ENCODE assay signal across 25 cellular contexts in genomic region chr12:26761775-26762174, GRCh38.
DNase-seq lines count a peak whose midpoint lies in the region; ATAC-seq, FAIRE-seq and TF ChIP-seq lines count a peak whose summit lies in the region.
"Had no signal": no experiment of that assay in that cellular context is flagged by ENCODE, and none has a peak within 500 bp of the region (broad histone marks: within the 10 kb centered on the region; RNA-seq: fewer than 3 reads in every experiment).

No MANE protein-coding gene starts in this region.

- peak overlapping the region; percentile 75 for H3K27ac Mint-ChIP-seq in memory B cell
- H3K27ac Mint-ChIP-seq: CD14-positive monocyte; CD4-positive, CD25-positive, alpha-beta regulatory T cell had no signal

- no peak for ATAC-seq in HepG2
- no peak for ATAC-seq in right lobe of liver
- no peak for ATAC-seq in memory B cell (ENCODE audit: low read depth)
- ATAC-seq: GM12878 had no signal

- peaks cover 1 to 8% of the 10 kb centered on the region in 2 experiments; a peak in 3 of 5 replicates for H3K36me3 ChIP-seq in HepG2 (replicated peaks in 1 of 2; ENCODE audit: control insufficient read depth in 1 of 2, insufficient read depth in 2 of 2, low read length in 2 of 2)
- H3K36me3 ChIP-seq in right lobe of liver, result peaks cover 0 to 2% (median under 1%) of the 10 kb centered on the region in 4 donors
- H3K36me3 ChIP-seq in thyroid gland, result no peaks in the 10 kb centered on the region
- H3K36me3 ChIP-seq: BE2C had no signal

- H4K20me1 ChIP-seq in HepG2 (ENCODE audit: insufficient read depth, low read length), result no peaks in the 10 kb centered on the region
- H4K20me1 ChIP-seq: BLaER1 had no signal

- H3K4me3 ChIP-seq in HepG2 (replicated peaks in 1 of 3; ENCODE audit: insufficient read depth in 1 of 3, low read depth in 2 of 3, low read length in 3 of 3) (no peak overlapping the region), right lobe of liver (no peak overlapping the region), thyroid gland (replicated peaks in 1 of 3) (no peak overlapping the region)
- H3K4me3 ChIP-seq: BLaER1, GM12878 had no signal

- no peak for TF ChIP-seq RAD21 in HepG2 (CRISPR knock-in tag; IDR thresholded peaks at IDR 0.05)

- H3K4me1 ChIP-seq in HepG2 (ENCODE audit: insufficient read depth, low read length) (peaks cover 56% of the 10 kb centered on the region), right lobe of liver (peaks cover 0 to 50% (median 6%) of the 10 kb centered on the region in 4 donors), thyroid gland (no peaks in the 10 kb centered on the region)
- H3K4me1 ChIP-seq: BE2C, BLaER1 had no signal

- H3K9me3 ChIP-seq in HepG2 (ENCODE audit: low read length) (peaks cover 11% of the 10 kb centered on the region), right lobe of liver (no peaks in the 10 kb centered on the region), thyroid gland (no peaks in the 10 kb centered on the region)
- H3K9me3 ChIP-seq: BE2C had no signal

- peaks cover 4% of the 10 kb centered on the region for H3K4me1 Mint-ChIP-seq in memory B cell
- H3K4me1 Mint-ChIP-seq: CD14-positive monocyte had no signal

- H3K4me3 Mint-ChIP-seq in memory B cell, result no peak overlapping the region
- H3K4me3 Mint-ChIP-seq: CD14-positive monocyte; CD4-positive, alpha-beta memory T cell had no signal

- DNase-seq in HepG2 (ENCODE audit: low spot score) (no peak), right lobe of liver (no peak), memory B cell (ENCODE audit: low spot score in 2 of 2) (no peak), thyroid gland (no peak)
- no peak for DNase-seq in stimulated activated naive CD4-positive, alpha-beta T cell treated with Interleukin-2 at 50 U/mL for 16 hours (lab: John Stamatoyannopoulos, UW)
- DNase-seq: 8988T; ACHN; BE2C; C1 segment of cervical spinal cord; CD4-positive, alpha-beta memory T cell; CD4-positive, CD25-positive, alpha-beta regulatory T cell; CD8-positive, alpha-beta memory T cell; COR-L47; DMS 273 treated with DMSO at 0.1 percent for 48 hours; DMS153; DMS79; DND-41; EL; GDM1 had no signal

- no peak overlapping the region for H3K9ac ChIP-seq in HepG2 (ENCODE audit: insufficient read depth, low read depth, low read length)
- H3K9ac ChIP-seq: BLaER1 had no signal

- H3K27ac ChIP-seq in HepG2 (ENCODE audit: extremely low read length, insufficient read depth, low read length) (no peak overlapping the region), right lobe of liver (no peak overlapping the region), thyroid gland (no peak overlapping the region)
- H3K27ac ChIP-seq: BLaER1 had no signal

- CTCF ChIA-PET in HepG2 (lab: Yijun Ruan, JAX; ENCODE audit: low intra/inter-chr PET ratio, low total read pairs), result no interaction called here

- intact Hi-C loops in HepG2 (cut with micrococcal nuclease; ENCODE audit: unreplicated experiment), result loop anchor here (10.0 kb wide), 1 partner anchor 47 kb away; no protein-coding TSS in a partner anchor
- intact Hi-C loops in right lobe of liver (cut with DNase I), result no loop called here
- intact Hi-C loops in thyroid gland (cut with DNase I), result no loop called here

- peaks cover 10% of the 10 kb centered on the region for H3K9me3 Mint-ChIP-seq in memory B cell

- TF ChIP-seq POLR2A in HepG2 (IDR thresholded peaks at IDR 0.05; ENCODE audit: insufficient read depth in 1 of 2, low read depth in 2 of 2, low read length in 2 of 2) (no peak), right lobe of liver (IDR thresholded peaks at IDR 0.05) (no peak), thyroid gland (IDR thresholded peaks at IDR 0.05) (no peak)

- H3K27me3 ChIP-seq in HepG2 (ENCODE audit: control insufficient read depth in 1 of 2, insufficient read depth in 2 of 2, low read length in 2 of 2), result no peaks in the 10 kb centered on the region
- no peaks in the 10 kb centered on the region for H3K27me3 ChIP-seq in right lobe of liver
- H3K27me3 ChIP-seq in thyroid gland, result no peaks in the 10 kb centered on the region
- H3K27me3 ChIP-seq: BE2C, BLaER1 had no signal

- no peak for FAIRE-seq in HepG2 (lab: Jason Lieb, UNC)
- FAIRE-seq: A204.1, GM12878, GM12892, GM18507 had no signal

- TF ChIP-seq EP300 in HepG2 (IDR thresholded peaks at IDR 0.05; ENCODE audit: low read depth in 2 of 2, low read length in 2 of 2), result no peak
- no peak for TF ChIP-seq EP300 in HepG2 (CRISPR knock-in tag; IDR thresholded peaks at IDR 0.05; ENCODE audit: borderline replicate concordance)

- no peaks in the 10 kb centered on the region for H3K27me3 Mint-ChIP-seq in memory B cell
- H3K27me3 Mint-ChIP-seq: CD4-positive, alpha-beta memory T cell; CD4-positive, CD25-positive, alpha-beta regulatory T cell; CD8-positive, alpha-beta memory T cell had no signal

- BruUV-seq in HepG2 (replicated peaks; lab: Mats Ljungman, UMichigan), result no TSS peak

- in situ Hi-C loops in HepG2 (cut with HindIII; ENCODE audit: extremely low pct_ligation_motif_present, low pct_unique_long_range_greater_than_20kb), result no loop called here

- no peak overlapping the region for H3K4me2 ChIP-seq in HepG2 (ENCODE audit: low read depth, low read length)
- H3K4me2 ChIP-seq: BLaER1 had no signal

- POLR2A ChIA-PET in HepG2 (lab: Yijun Ruan, JAX), result no interaction called here

- peaks cover 90% of the 10 kb centered on the region for H3K79me2 ChIP-seq in HepG2 (ENCODE audit: insufficient read depth, low read length)

- peaks cover 33% of the 10 kb centered on the region for H3K36me3 Mint-ChIP-seq in memory B cell

- WGBS in HepG2 (ENCODE audit: low lambda C conversion rate), result 97% methylated on average over 3 of the region's 3 CpGs
- WGBS in right lobe of liver (ENCODE audit: insufficient coverage, low coverage, low lambda C conversion rate, missing lambda C conversion rate), result 100% methylated on average over 3 of the region's 3 CpGs
- 96 to 99% methylated on average over 3 of the region's 3 CpGs for WGBS in thyroid gland, 2 donors

- H2AFZ ChIP-seq in HepG2 (ENCODE audit: low read length), result no peak overlapping the region

- TF ChIP-seq CTCF in HepG2 (CRISPR knock-in tag; IDR thresholded peaks at IDR 0.05) (no peak), right lobe of liver (IDR thresholded peaks at IDR 0.05) (no peak), thyroid gland (IDR thresholded peaks at IDR 0.05) (no peak)

TF ChIP-seq in HepG2, 621 proteins besides CTCF, POLR2A, EP300 and RAD21:
- peak; percentile 99 for TF ChIP-seq ZNF160 (CRISPR knock-in tag; IDR thresholded peaks at IDR 0.05)
- TF ChIP-seq, protein P1, sequence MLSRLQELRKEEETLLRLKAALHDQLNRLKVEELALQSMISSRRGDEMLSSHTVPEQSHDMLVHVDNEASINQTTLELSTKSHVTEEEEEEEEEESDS (CRISPR knock-in tag; IDR thresholded peaks at IDR 0.05; ENCODE audit: borderline replicate concordance), result no peak
- TF ChIP-seq HDAC2 (CRISPR knock-in tag; IDR thresholded peaks at IDR 0.05), result no peak
- TF ChIP-seq, protein P2, sequence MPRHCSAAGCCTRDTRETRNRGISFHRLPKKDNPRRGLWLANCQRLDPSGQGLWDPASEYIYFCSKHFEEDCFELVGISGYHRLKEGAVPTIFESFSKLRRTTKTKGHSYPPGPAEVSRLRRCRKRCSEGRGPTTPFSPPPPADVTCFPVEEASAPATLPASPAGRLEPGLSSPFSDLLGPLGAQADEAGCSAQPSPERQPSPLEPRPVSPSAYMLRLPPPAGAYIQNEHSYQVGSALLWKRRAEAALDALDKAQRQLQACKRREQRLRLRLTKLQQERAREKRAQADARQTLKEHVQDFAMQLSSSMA (CRISPR knock-in tag; IDR thresholded peaks at IDR 0.05), result no peak
- TF ChIP-seq TBL1XR1 (IDR thresholded peaks at IDR 0.05; ENCODE audit: borderline replicate concordance, low read length, partially characterized antibody), result no peak
- no peak for TF ChIP-seq ZNF10 (CRISPR knock-in tag; IDR thresholded peaks at IDR 0.05; ENCODE audit: borderline replicate concordance, low read depth)
- no peak for TF ChIP-seq ZFX (CRISPR knock-in tag; IDR thresholded peaks at IDR 0.05; ENCODE audit: low read depth)
TF ChIP-seq in HepG2: peak in this region for 1.
